ENCODE assay signal across 1 cellular context in the genomic region with DNA sequence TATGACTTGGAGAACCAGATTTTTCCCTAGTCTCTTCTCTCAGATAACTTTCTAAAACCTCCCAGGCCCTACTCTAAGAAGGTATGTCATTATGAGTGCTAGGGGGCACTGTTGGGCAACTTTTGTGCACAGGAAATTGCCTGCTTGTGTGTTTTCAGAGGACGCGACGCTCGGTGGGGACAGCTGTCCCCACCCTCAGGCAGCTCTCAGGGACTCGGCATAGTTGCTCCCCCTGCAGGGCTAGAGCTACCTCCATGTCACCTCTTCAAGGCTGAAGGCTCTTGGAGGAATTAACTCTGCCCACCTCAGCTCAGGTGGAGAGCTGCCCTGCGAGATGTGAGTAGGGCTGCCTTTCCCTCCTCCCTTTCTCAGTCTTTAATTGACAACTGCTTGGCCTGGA.
TF ChIP-seq lines count a peak whose summit lies in the region.

No MANE protein-coding gene starts in this region.

TF ChIP-seq in K562, 482 proteins besides CTCF, POLR2A, EP300 and RAD21 (continued from another document and continues in another):
- TF ChIP-seq, protein P1, sequence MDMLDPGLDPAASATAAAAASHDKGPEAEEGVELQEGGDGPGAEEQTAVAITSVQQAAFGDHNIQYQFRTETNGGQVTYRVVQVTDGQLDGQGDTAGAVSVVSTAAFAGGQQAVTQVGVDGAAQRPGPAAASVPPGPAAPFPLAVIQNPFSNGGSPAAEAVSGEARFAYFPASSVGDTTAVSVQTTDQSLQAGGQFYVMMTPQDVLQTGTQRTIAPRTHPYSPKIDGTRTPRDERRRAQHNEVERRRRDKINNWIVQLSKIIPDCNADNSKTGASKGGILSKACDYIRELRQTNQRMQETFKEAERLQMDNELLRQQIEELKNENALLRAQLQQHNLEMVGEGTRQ (CRISPR knock-in tag; IDR thresholded peaks at IDR 0.05): no peak
- TF ChIP-seq DDX20 (tag; IDR thresholded peaks at IDR 0.05; ENCODE audit: low read depth) (no peak), WHSC1 (IDR thresholded peaks at IDR 0.05; ENCODE audit: low read length) (no peak), ARID2 (IDR thresholded peaks at IDR 0.05) (no peak), ZNF384 (IDR thresholded peaks at IDR 0.05; ENCODE audit: low read depth, low read length) (no peak), SMAD4 (CRISPR knock-in tag; conservative IDR thresholded peaks at IDR 0.05) (no peak), TFE3 (CRISPR knock-in tag; IDR thresholded peaks at IDR 0.05) (no peak), MEIS2 (IDR thresholded peaks at IDR 0.05; ENCODE audit: partially characterized antibody) (no peak), NR3C1 (CRISPR knock-in tag; IDR thresholded peaks at IDR 0.05) (no peak), HMGXB4 (CRISPR knock-in tag; IDR thresholded peaks at IDR 0.05) (no peak), ZNF518B (CRISPR knock-in tag; IDR thresholded peaks at IDR 0.05) (no peak), SIRT6 (IDR thresholded peaks at IDR 0.05; ENCODE audit: low read depth, low read length) (no peak), ATF7 (IDR thresholded peaks at IDR 0.05) (0 out of 2 replicates have a peak, but pooled peaks have one; percentile 18), ZFP1 (CRISPR knock-in tag; IDR thresholded peaks at IDR 0.05) (no peak), RFX7 (CRISPR knock-in tag; IDR thresholded peaks at IDR 0.05) (no peak), ZC3H8 (IDR thresholded peaks at IDR 0.05) (no peak), MTA2 (IDR thresholded peaks at IDR 0.05; ENCODE audit: low read depth) (no peak), BACH1 (tag; IDR thresholded peaks at IDR 0.05) (no peak), SRSF9 (IDR thresholded peaks at IDR 0.05; ENCODE audit: borderline replicate concordance, low read depth, low read length) (no peak), NCOA2 (IDR thresholded peaks at IDR 0.05; ENCODE audit: partially characterized antibody in 2 of 2) (no peak), YBX1 (IDR thresholded peaks at IDR 0.05) (no peak), HDGF (IDR thresholded peaks at IDR 0.05) (no peak), DMBX1 (CRISPR knock-in tag; IDR thresholded peaks at IDR 0.05; ENCODE audit: borderline replicate concordance) (no peak), STAG1 (CRISPR knock-in tag; IDR thresholded peaks at IDR 0.05; ENCODE audit: borderline replicate concordance) (peak; percentile 45; the same call in 1 of the 2 replicates), DNMT1 (IDR thresholded peaks at IDR 0.05) (no peak), ZNF644 (tag; IDR thresholded peaks at IDR 0.05; ENCODE audit: low read depth) (no peak), RB1 (IDR thresholded peaks at IDR 0.05; ENCODE audit: low read depth) (0 out of 2 replicates have a peak, but pooled peaks have one; percentile 57), HMBOX1 (IDR thresholded peaks at IDR 0.05) (no peak; the same call in 1 of the 2 replicates), MTA3 (IDR thresholded peaks at IDR 0.05; ENCODE audit: borderline replicate concordance) (no peak), SPI1 (IDR thresholded peaks at IDR 0.05; ENCODE audit: borderline replicate concordance, low read depth, low read length) (no peak), CBX8 (IDR thresholded peaks at IDR 0.05; ENCODE audit: borderline replicate concordance, extremely low read depth, low read depth, low read length, poor library complexity, severe bottlenecking) (no peak), ZNF239 (CRISPR knock-in tag; IDR thresholded peaks at IDR 0.05) (no peak), ZNF232 (CRISPR knock-in tag; IDR thresholded peaks at IDR 0.05) (no peak), ZEB2 (IDR thresholded peaks at IDR 0.05) (0 out of 2 replicates have a peak, but pooled peaks have one; percentile 20), ELK1 (CRISPR knock-in tag; IDR thresholded peaks at IDR 0.05) (no peak), SIX5 (IDR thresholded peaks at IDR 0.05; ENCODE audit: borderline replicate concordance in 1 of 2, insufficient read depth in 1 of 2, low read depth in 1 of 2, low read length in 2 of 2) (no peak), PPARD (CRISPR knock-in tag; IDR thresholded peaks at IDR 0.05) (no peak), NFRKB (IDR thresholded peaks at IDR 0.05; ENCODE audit: low read depth) (no peak)
- TF ChIP-seq, protein P2, sequence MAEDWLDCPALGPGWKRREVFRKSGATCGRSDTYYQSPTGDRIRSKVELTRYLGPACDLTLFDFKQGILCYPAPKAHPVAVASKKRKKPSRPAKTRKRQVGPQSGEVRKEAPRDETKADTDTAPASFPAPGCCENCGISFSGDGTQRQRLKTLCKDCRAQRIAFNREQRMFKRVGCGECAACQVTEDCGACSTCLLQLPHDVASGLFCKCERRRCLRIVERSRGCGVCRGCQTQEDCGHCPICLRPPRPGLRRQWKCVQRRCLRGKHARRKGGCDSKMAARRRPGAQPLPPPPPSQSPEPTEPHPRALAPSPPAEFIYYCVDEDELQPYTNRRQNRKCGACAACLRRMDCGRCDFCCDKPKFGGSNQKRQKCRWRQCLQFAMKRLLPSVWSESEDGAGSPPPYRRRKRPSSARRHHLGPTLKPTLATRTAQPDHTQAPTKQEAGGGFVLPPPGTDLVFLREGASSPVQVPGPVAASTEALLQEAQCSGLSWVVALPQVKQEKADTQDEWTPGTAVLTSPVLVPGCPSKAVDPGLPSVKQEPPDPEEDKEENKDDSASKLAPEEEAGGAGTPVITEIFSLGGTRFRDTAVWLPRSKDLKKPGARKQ (CRISPR knock-in tag; IDR thresholded peaks at IDR 0.05): no peak
- TF ChIP-seq, protein P3, sequence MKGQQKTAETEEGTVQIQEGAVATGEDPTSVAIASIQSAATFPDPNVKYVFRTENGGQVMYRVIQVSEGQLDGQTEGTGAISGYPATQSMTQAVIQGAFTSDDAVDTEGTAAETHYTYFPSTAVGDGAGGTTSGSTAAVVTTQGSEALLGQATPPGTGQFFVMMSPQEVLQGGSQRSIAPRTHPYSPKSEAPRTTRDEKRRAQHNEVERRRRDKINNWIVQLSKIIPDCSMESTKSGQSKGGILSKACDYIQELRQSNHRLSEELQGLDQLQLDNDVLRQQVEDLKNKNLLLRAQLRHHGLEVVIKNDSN (CRISPR knock-in tag; IDR thresholded peaks at IDR 0.05): no peak
- TF ChIP-seq, protein P4, sequence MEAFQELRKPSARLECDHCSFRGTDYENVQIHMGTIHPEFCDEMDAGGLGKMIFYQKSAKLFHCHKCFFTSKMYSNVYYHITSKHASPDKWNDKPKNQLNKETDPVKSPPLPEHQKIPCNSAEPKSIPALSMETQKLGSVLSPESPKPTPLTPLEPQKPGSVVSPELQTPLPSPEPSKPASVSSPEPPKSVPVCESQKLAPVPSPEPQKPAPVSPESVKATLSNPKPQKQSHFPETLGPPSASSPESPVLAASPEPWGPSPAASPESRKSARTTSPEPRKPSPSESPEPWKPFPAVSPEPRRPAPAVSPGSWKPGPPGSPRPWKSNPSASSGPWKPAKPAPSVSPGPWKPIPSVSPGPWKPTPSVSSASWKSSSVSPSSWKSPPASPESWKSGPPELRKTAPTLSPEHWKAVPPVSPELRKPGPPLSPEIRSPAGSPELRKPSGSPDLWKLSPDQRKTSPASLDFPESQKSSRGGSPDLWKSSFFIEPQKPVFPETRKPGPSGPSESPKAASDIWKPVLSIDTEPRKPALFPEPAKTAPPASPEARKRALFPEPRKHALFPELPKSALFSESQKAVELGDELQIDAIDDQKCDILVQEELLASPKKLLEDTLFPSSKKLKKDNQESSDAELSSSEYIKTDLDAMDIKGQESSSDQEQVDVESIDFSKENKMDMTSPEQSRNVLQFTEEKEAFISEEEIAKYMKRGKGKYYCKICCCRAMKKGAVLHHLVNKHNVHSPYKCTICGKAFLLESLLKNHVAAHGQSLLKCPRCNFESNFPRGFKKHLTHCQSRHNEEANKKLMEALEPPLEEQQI (IDR thresholded peaks at IDR 0.05): no peak
- TF ChIP-seq, protein P5, sequence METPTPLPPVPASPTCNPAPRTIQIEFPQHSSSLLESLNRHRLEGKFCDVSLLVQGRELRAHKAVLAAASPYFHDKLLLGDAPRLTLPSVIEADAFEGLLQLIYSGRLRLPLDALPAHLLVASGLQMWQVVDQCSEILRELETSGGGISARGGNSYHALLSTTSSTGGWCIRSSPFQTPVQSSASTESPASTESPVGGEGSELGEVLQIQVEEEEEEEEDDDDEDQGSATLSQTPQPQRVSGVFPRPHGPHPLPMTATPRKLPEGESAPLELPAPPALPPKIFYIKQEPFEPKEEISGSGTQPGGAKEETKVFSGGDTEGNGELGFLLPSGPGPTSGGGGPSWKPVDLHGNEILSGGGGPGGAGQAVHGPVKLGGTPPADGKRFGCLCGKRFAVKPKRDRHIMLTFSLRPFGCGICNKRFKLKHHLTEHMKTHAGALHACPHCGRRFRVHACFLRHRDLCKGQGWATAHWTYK (CRISPR knock-in tag; IDR thresholded peaks at IDR 0.05): no peak
- TF ChIP-seq, protein P6, sequence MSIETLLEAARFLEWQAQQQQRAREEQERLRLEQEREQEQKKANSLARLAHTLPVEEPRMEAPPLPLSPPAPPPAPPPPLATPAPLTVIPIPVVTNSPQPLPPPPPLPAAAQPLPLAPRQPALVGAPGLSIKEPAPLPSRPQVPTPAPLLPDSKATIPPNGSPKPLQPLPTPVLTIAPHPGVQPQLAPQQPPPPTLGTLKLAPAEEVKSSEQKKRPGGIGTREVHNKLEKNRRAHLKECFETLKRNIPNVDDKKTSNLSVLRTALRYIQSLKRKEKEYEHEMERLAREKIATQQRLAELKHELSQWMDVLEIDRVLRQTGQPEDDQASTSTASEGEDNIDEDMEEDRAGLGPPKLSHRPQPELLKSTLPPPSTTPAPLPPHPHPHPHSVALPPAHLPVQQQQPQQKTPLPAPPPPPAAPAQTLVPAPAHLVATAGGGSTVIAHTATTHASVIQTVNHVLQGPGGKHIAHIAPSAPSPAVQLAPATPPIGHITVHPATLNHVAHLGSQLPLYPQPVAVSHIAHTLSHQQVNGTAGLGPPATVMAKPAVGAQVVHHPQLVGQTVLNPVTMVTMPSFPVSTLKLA (conservative IDR thresholded peaks at IDR 0.05): no peak; a peak in 1 of 4 replicates
